In genomic region chr3:9552252-9552999, GRCh38 we compare ENCODE assay signal across 9 cellular contexts. TPM values are rescaled to one million over a fixed set of nuclear protein-coding genes. Genes with fewer than 3 reads are reported as not detected.
DNase-seq lines count a peak whose midpoint lies in the region; ATAC-seq and TF ChIP-seq lines count a peak whose summit lies in the region.
"Had no signal": no experiment of that assay in that cellular context is flagged by ENCODE, and none has a peak within 500 bp of the region (broad histone marks: within the 10 kb centered on the region; RNA-seq: fewer than 3 reads in every experiment).

No MANE protein-coding gene starts in this region.

- peaks cover 15% of the 10 kb centered on the region for H3K4me1 Mint-ChIP-seq in central memory CD8-positive, alpha-beta T cell

- no peak for TF ChIP-seq POLR2A in lower leg skin (IDR thresholded peaks at IDR 0.05)
- no peak for TF ChIP-seq POLR2A in transverse colon (IDR thresholded peaks at IDR 0.05)

- DNase-seq in GM12865 (ENCODE audit: low read depth) (peak; percentile 2), RWPE1 (ENCODE audit: low spot score) (peak; percentile 41), lower leg skin (ENCODE audit: low spot score in 2 of 2) (peak; percentile 15 to 77), transverse colon (peak; percentile 16), NCI-H446 treated with DMSO at 0.1 percent for 48 hours (lab: John Stamatoyannopoulos, UW) (no peak)
- DNase-seq in central memory CD8-positive, alpha-beta T cell (ENCODE audit: low spot score in 2 of 2), result no peak
- DNase-seq in effector CD4-positive, alpha-beta T cell, result no peak

- in situ Hi-C loops in transverse colon (cut with MboI; ENCODE audit: low pct_ligation_motif_present in 1 of 4, low pct_unique_long_range_greater_than_20kb in 1 of 4, low sequenced_read_pairs in 3 of 4), result no loop called here

- no peaks in the 10 kb centered on the region for H3K36me3 Mint-ChIP-seq in central memory CD8-positive, alpha-beta T cell (ENCODE audit: insufficient read depth)
- H3K36me3 Mint-ChIP-seq: IgD-negative memory B cell had no signal

- H3K27me3 Mint-ChIP-seq in central memory CD8-positive, alpha-beta T cell, result peaks cover 85% of the 10 kb centered on the region

- TF ChIP-seq CTCF in GM12865 (IDR thresholded peaks at IDR 0.05; ENCODE audit: insufficient read depth, low read depth, low read length, missing control alignments), result no peak
- no peak for TF ChIP-seq CTCF in RWPE1 (conservative IDR thresholded peaks at IDR 0.05; ENCODE audit: low read depth)
- TF ChIP-seq CTCF in lower leg skin (IDR thresholded peaks at IDR 0.05), result no peak
- TF ChIP-seq CTCF in transverse colon (IDR thresholded peaks at IDR 0.05), result no peak

- H3K4me1 ChIP-seq in transverse colon, result no peaks in the 10 kb centered on the region

- WGBS in lower leg skin, 2 donors, result 10 to 15% methylated on average over 13 to 38 of the region's 57 CpGs
- WGBS in transverse colon (ENCODE audit: low coverage in 1 of 2), 2 donors, result 31% methylated on average over 34 of the region's 57 CpGs; no CpG with 5 or more reads in 1 of the 2 donors

- TF ChIP-seq EP300 in transverse colon (IDR thresholded peaks at IDR 0.05; ENCODE audit: low read depth), result no peak

- no peaks in the 10 kb centered on the region for H3K36me3 ChIP-seq in transverse colon

- no peak overlapping the region for H3K27ac Mint-ChIP-seq in central memory CD8-positive, alpha-beta T cell (ENCODE audit: low read depth)
- H3K27ac Mint-ChIP-seq: IgD-negative memory B cell had no signal

- intact Hi-C loops in lower leg skin (cut with DNase I; ENCODE audit: low total_unique reads) (no loop called here), transverse colon (cut with DNase I; ENCODE audit: low total_unique reads) (no loop called here)

- peak overlapping the region; percentile 46 for H3K4me3 Mint-ChIP-seq in central memory CD8-positive, alpha-beta T cell

- H3K4me3 ChIP-seq in GM12865 (ENCODE audit: low read depth, low read length) (no peak overlapping the region), lower leg skin (ENCODE audit: low read depth, poor library complexity, severe bottlenecking) (no peak overlapping the region), transverse colon (no peak overlapping the region)

- H3K9me3 ChIP-seq in transverse colon, result no peaks in the 10 kb centered on the region

- CTCF ChIA-PET in RWPE1 (lab: Yijun Ruan, JAX), result no interaction called here

- H3K9me3 Mint-ChIP-seq in central memory CD8-positive, alpha-beta T cell, result no peaks in the 10 kb centered on the region

- H3K27ac ChIP-seq in RWPE1 (no peak overlapping the region), transverse colon (no peak overlapping the region)

- POLR2A ChIA-PET in RWPE1 (lab: Yijun Ruan, JAX; ENCODE audit: low non-redundant PET), result no interaction called here

- H3K27me3 ChIP-seq in transverse colon, result peaks cover 51% of the 10 kb centered on the region

- ATAC-seq in central memory CD8-positive, alpha-beta T cell (replicated peaks; ENCODE audit: extremely low read depth, poor library complexity, severe bottlenecking), result no peak
- no peak for ATAC-seq in HG02970 (IDR thresholded peaks at IDR 0.05; ENCODE audit: low FRiP score, unreplicated experiment)

RNA-seq across cellular contexts. Expression of gene LHFPL4, which starts 1.2 kb away (rescaled TPM):
- total RNA-seq in lower leg skin (under 1 TPM in 2 of 4 donors, not detected in 2; 0.05 to 0.16 TPM), transverse colon (under 1 TPM in 2 of 4 donors, not detected in 2; 0.14 to 0.32 TPM)

Comparison
In these comparisons a context has a peak if more than half of its experiments do, and no peak if none do; other contexts are left out.
1. DNase-seq: peak in GM12865 (single experiment), RWPE1 (single experiment), lower leg skin (2 of 2) and transverse colon (single experiment); none in central memory CD8-positive, alpha-beta T cell (0 of 2), NCI-H446 treated with DMSO at 0.1 percent for 48 hours (single experiment) and effector CD4-positive, alpha-beta T cell (single experiment).